ENCODE assay signal across 8 cellular contexts in genomic region chr7:12111461-12112405, GRCh38.
DNase-seq lines count a peak whose midpoint lies in the region; ATAC-seq lines count a peak whose summit lies in the region.

No MANE protein-coding gene starts in this region.

- no peak overlapping the region for H3K27ac Mint-ChIP-seq in activated T-helper 2 cell treated with anti-CD3 and anti-CD28 coated beads, Interferon-gamma antibody, Interleukin-2, Interleukin-4, amounts not matched to agents 10 μg/mL and 5 μg/mL and 100 μg/mL, durations not matched to agents 14 hours and 24 hours and 36 hours

- 5% methylated on average over 46 of the region's 46 CpGs for WGBS in right cardiac atrium

- peak overlapping the region; percentile 13 for H3K4me3 Mint-ChIP-seq in activated T-helper 2 cell treated with anti-CD3 and anti-CD28 coated beads, Interferon-gamma antibody, Interleukin-2, Interleukin-4, amounts not matched to agents 10 μg/mL and 5 μg/mL and 100 μg/mL, durations not matched to agents 14 hours and 24 hours and 36 hours (ENCODE audit: low read depth)

- peak; percentile 43 for DNase-seq in NCI-H146 (lab: John Stamatoyannopoulos, UW)
- DNase-seq in NCI-H146 treated with DMSO at 0.1 percent for 48 hours (lab: John Stamatoyannopoulos, UW; ENCODE audit: unreplicated experiment): no peak
- no peak for DNase-seq in activated T-helper 2 cell treated with anti-CD3 and anti-CD28 coated beads, Interferon-gamma antibody, Interleukin-2, Interleukin-4, amounts not matched to agents 10 μg/mL and 5 μg/mL and 100 μg/mL, durations not matched to agents 14 hours and 24 hours and 36 hours (ENCODE audit: low spot score)
- peak in 2 of 3 donors; percentile 50 to 51 for DNase-seq in right cardiac atrium
- DNase-seq in sciatic nerve (ENCODE audit: low spot score): peak; percentile 67
- no peak for DNase-seq in NCI-H2081 (lab: John Stamatoyannopoulos, UW)
- no peak for DNase-seq in effector CD4-positive, alpha-beta T cell
- no peak for DNase-seq in A172 (ENCODE audit: low spot score)

- peaks cover 62% of the 10 kb centered on the region for H3K27me3 Mint-ChIP-seq in activated T-helper 2 cell treated with anti-CD3 and anti-CD28 coated beads, Interferon-gamma antibody, Interleukin-2, Interleukin-4, amounts not matched to agents 10 μg/mL and 5 μg/mL and 100 μg/mL, durations not matched to agents 14 hours and 24 hours and 36 hours (ENCODE audit: low read depth)

- H3K27ac ChIP-seq in right cardiac atrium (ENCODE audit: low read length): no peak overlapping the region

- H3K4me1 ChIP-seq in right cardiac atrium (ENCODE audit: control insufficient read depth, insufficient read depth, low read length): no peaks in the 10 kb centered on the region

- no peaks in the 10 kb centered on the region for H3K27me3 ChIP-seq in right cardiac atrium (ENCODE audit: control insufficient read depth, insufficient read depth)

- peak overlapping the region; percentile 37 for H3K4me3 ChIP-seq in right cardiac atrium (ENCODE audit: low read length)

- H3K4me1 Mint-ChIP-seq in activated T-helper 2 cell treated with anti-CD3 and anti-CD28 coated beads, Interferon-gamma antibody, Interleukin-2, Interleukin-4, amounts not matched to agents 10 μg/mL and 5 μg/mL and 100 μg/mL, durations not matched to agents 14 hours and 24 hours and 36 hours (ENCODE audit: low read depth): no peaks in the 10 kb centered on the region

- no peaks in the 10 kb centered on the region for H3K9me3 Mint-ChIP-seq in activated T-helper 2 cell treated with anti-CD3 and anti-CD28 coated beads, Interferon-gamma antibody, Interleukin-2, Interleukin-4, amounts not matched to agents 10 μg/mL and 5 μg/mL and 100 μg/mL, durations not matched to agents 14 hours and 24 hours and 36 hours

- no peaks in the 10 kb centered on the region for H3K9me3 ChIP-seq in right cardiac atrium (ENCODE audit: control insufficient read depth, low read length)

- ATAC-seq in right cardiac atrium: peak; percentile 16 to 48
- peak; percentile 91 for ATAC-seq in sciatic nerve

- intact Hi-C loops in activated T-helper 2 cell treated with anti-CD3 and anti-CD28 coated beads, Interferon-gamma antibody, Interleukin-2, Interleukin-4, amounts not matched to agents 10 μg/mL and 5 μg/mL and 100 μg/mL, durations not matched to agents 14 hours and 24 hours and 36 hours (cut with micrococcal nuclease): no loop called here
- intact Hi-C loops in right cardiac atrium (cut with DNase I) (loop anchor here in 1 of 4 donors (10.0 kb wide), 1 partner anchor 63 kb away; no protein-coding TSS in a partner anchor), sciatic nerve (cut with DNase I) (no loop called here)

- H3K36me3 Mint-ChIP-seq in activated T-helper 2 cell treated with anti-CD3 and anti-CD28 coated beads, Interferon-gamma antibody, Interleukin-2, Interleukin-4, amounts not matched to agents 10 μg/mL and 5 μg/mL and 100 μg/mL, durations not matched to agents 14 hours and 24 hours and 36 hours (ENCODE audit: low read depth): no peaks in the 10 kb centered on the region

Comparison
In these comparisons a context has a peak if more than half of its experiments do, and no peak if none do; other contexts are left out.
1. DNase-seq: peak in NCI-H146 (single experiment), right cardiac atrium (2 of 3) and sciatic nerve (single experiment); none in NCI-H146 treated with DMSO at 0.1 percent for 48 hours (single experiment), activated T-helper 2 cell treated with anti-CD3 and anti-CD28 coated beads, Interferon-gamma antibody, Interleukin-2, Interleukin-4, amounts not matched to agents 10 μg/mL and 5 μg/mL and 100 μg/mL, durations not matched to agents 14 hours and 24 hours and 36 hours (single experiment), NCI-H2081 (0 of 2), effector CD4-positive, alpha-beta T cell (single experiment) and A172 (single experiment).